In the genomic region with DNA sequence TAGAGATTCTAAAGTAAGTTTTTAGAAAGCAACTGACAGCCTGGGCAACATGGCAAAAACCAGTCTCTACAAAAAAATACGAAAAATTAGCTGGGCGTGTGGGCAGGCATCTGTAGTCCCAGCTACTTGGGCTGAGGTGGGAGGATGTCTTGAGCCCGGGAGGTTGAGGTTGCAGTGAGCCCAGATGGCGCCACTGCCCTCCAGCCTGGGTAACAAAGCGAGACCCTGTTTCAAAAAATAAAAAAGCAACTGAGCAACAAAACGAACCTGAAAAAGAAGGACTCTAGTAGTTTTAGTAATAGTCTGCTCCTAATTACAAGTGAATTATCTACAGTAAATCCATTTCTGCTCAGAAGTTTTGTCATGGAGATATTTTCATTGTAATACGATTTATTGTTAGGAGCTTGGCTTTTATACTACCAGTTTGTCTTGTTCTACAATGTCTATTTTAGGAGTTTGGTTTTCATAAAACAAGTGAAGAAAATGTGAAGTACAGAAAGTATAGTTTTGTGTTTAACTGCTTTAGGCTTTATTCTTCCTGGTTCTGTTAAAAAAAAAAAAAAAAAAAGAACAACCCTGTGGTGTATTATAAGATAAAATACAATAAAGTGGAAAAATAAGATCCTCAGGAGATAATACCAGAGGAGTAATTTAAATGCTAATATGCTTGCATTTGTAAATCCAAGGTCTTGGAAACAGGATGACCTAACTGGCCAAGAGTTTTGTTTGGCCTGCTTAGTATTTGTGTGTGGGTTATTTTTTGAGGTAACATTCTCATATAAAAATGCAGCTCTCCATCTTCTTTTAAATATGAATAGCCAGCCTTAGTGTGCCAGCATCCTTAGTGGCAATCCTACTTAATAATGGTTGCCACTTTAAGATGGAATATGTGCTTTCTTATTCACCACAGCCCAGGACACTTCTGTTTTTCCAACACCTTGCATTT, we compare ENCODE assay signal across 10 cellular contexts. TPM values are rescaled to one million over a fixed set of nuclear protein-coding genes. Genes with fewer than 3 reads are reported as not detected.
DNase-seq lines count a peak whose midpoint lies in the region; ATAC-seq and TF ChIP-seq lines count a peak whose summit lies in the region.
"Had no signal": no experiment of that assay in that cellular context is flagged by ENCODE, and none has a peak within 500 bp of the region (broad histone marks: within the 10 kb centered on the region; RNA-seq: fewer than 3 reads in every experiment).

No MANE protein-coding gene starts in this region.

- DNase-seq in RKO (ENCODE audit: low spot score) (peak; percentile 24), fibroblast of villous mesenchyme (ENCODE audit: low read depth) (no peak), NCI-H2196 (lab: John Stamatoyannopoulos, UW; ENCODE audit: unreplicated experiment) (no peak), SHP77 (lab: John Stamatoyannopoulos, UW) (no peak), SW 1271 (lab: John Stamatoyannopoulos, UW) (no peak)
- DNase-seq: activated gamma-delta T cell treated with Interleukin-2 at 50 U/mL for 16 hours had no signal

- peaks cover 17% of the 10 kb centered on the region for H3K36me3 ChIP-seq in ACC112 (ENCODE audit: insufficient read depth, low read length)
- peaks cover 0 to 29% of the 10 kb centered on the region in 2 donors for H3K36me3 ChIP-seq in gastroesophageal sphincter

- no peaks in the 10 kb centered on the region for H3K9me3 ChIP-seq in gastroesophageal sphincter

- H3K4me3 ChIP-seq in ACC112 (ENCODE audit: low read depth, low read length): peak overlapping the region; percentile 96
- no peak overlapping the region for H3K4me3 ChIP-seq in fibroblast of villous mesenchyme (ENCODE audit: low read depth, low read length)
- H3K4me3 ChIP-seq in gastroesophageal sphincter: no peak overlapping the region

- H3K27me3 ChIP-seq in ACC112 (ENCODE audit: insufficient read depth, low read length) (no peaks in the 10 kb centered on the region), gastroesophageal sphincter (no peaks in the 10 kb centered on the region)

- no peak overlapping the region for H3K27ac ChIP-seq in ACC112 (ENCODE audit: low read depth, low read length)
- H3K27ac ChIP-seq in gastroesophageal sphincter: no peak overlapping the region

- WGBS in gastroesophageal sphincter (ENCODE audit: low coverage in 1 of 2), 2 donors: 62 to 66% methylated on average over 6 to 7 of the region's 7 CpGs

- no peak for TF ChIP-seq POLR2A in gastroesophageal sphincter (IDR thresholded peaks at IDR 0.05)

- no peak overlapping the region for H2AFZ ChIP-seq in ACC112 (ENCODE audit: low read length, unreplicated experiment)

- H3K79me2 ChIP-seq in ACC112 (ENCODE audit: control insufficient read depth, insufficient read depth, low read length, unreplicated experiment): peaks cover 60% of the 10 kb centered on the region

- no peak for TF ChIP-seq EP300 in gastroesophageal sphincter (IDR thresholded peaks at IDR 0.05)

- no peak for ATAC-seq in gastroesophageal sphincter
- ATAC-seq: Right ventricle myocardium inferior had no signal

- TF ChIP-seq CTCF in GM12874 (IDR thresholded peaks at IDR 0.05; ENCODE audit: insufficient read depth, low read depth, low read length): 0 out of 2 replicates have a peak, but pooled peaks have one; percentile 10
- peak; percentile 8 for TF ChIP-seq CTCF in fibroblast of villous mesenchyme (IDR thresholded peaks at IDR 0.05; ENCODE audit: insufficient read depth, low read depth, low read length)
- no peak for TF ChIP-seq CTCF in gastroesophageal sphincter (IDR thresholded peaks at IDR 0.05)

- H3K4me1 ChIP-seq in ACC112 (ENCODE audit: control insufficient read depth, insufficient read depth, low read length, unreplicated experiment): peaks cover 16% of the 10 kb centered on the region
- peaks cover 5 to 49% (median 21%) of the 10 kb centered on the region in 3 donors for H3K4me1 ChIP-seq in gastroesophageal sphincter

RNA-seq across cellular contexts. Expression of gene TMX1, which starts 2.8 kb away (rescaled TPM):
- 40.6 and 85.1 TPM in 2 replicates for total RNA-seq in fibroblast of villous mesenchyme
- total RNA-seq in gastroesophageal sphincter: 10 to 100 TPM; 20.9 to 33.0 (median 26.5) TPM

Comparison
In these comparisons a context has a peak if more than half of its experiments do, and no peak if none do; other contexts are left out.
1. CTCF ChIP-seq: peak in GM12874 (single experiment) and fibroblast of villous mesenchyme (single experiment); none in gastroesophageal sphincter (0 of 4).